In genomic region chr3:105402287-105402801, GRCh38 we compare ENCODE assay signal across 13 cellular contexts. TPM values are rescaled to one million over a fixed set of nuclear protein-coding genes. Genes with fewer than 3 reads are reported as not detected.
DNase-seq lines count a peak whose midpoint lies in the region; ATAC-seq and TF ChIP-seq lines count a peak whose summit lies in the region.
"Had no signal": no experiment of that assay in that cellular context is flagged by ENCODE, and none has a peak within 500 bp of the region (broad histone marks: within the 10 kb centered on the region; RNA-seq: fewer than 3 reads in every experiment).

No MANE protein-coding gene starts in this region.

- H3K9ac ChIP-seq in HUES6 (ENCODE audit: low read length) = no peak overlapping the region

- H3K27me3 Mint-ChIP-seq in T-cell = peaks cover 0 to 2% of the 10 kb centered on the region in 2 donors
- H3K27me3 Mint-ChIP-seq in activated T-cell treated with anti-CD3 and anti-CD28 coated beads, Interleukin-2, amount 50 U/mL, for 24 hours = peaks cover 7% of the 10 kb centered on the region

- H3K9me3 ChIP-seq in HUES6 (ENCODE audit: control insufficient read depth, insufficient read depth, low read depth, low read length) = peaks cover 10% of the 10 kb centered on the region

- peak; percentile 83 for DNase-seq in Caki2 (ENCODE audit: low read depth)
- DNase-seq in astrocyte of the spinal cord (ENCODE audit: low read depth, low spot score) = peak; percentile 73
- peak; percentile 98 for DNase-seq in kidney tubule cell (ENCODE audit: low spot score)
- no peak for DNase-seq in T-cell
- DNase-seq in activated T-cell treated with anti-CD3 and anti-CD28 coated beads, Interleukin-2, amount 50 U/mL, for 24 hours = no peak
- no peak for DNase-seq in DMS79 (lab: John Stamatoyannopoulos, UW)
- no peak for DNase-seq in NCI-H2196 (lab: John Stamatoyannopoulos, UW; ENCODE audit: unreplicated experiment)
- DNase-seq: NCI-H1436, NCI-H748 treated with DMSO at 0.1 percent for 48 hours, nucleus accumbens had no signal

- H3K27ac Mint-ChIP-seq in T-cell = no peak overlapping the region
- no peak overlapping the region for H3K27ac Mint-ChIP-seq in activated T-cell treated with anti-CD3 and anti-CD28 coated beads, Interleukin-2, amount 50 U/mL, for 24 hours

- TF ChIP-seq CTCF in astrocyte of the spinal cord (IDR thresholded peaks at IDR 0.05; ENCODE audit: low read depth, low read length) = no peak

- H3K4me1 ChIP-seq in HUES6 (ENCODE audit: control insufficient read depth, insufficient read depth, low read length) = no peaks in the 10 kb centered on the region; the same call in 1 of the 2 replicates

- H3K36me3 ChIP-seq in HUES6 (ENCODE audit: control insufficient read depth, insufficient read depth, low read length) = peaks cover 4% of the 10 kb centered on the region; the same call in 1 of the 2 replicates

- POLR2A ChIA-PET in T-cell (lab: Charles Lee) = interaction anchor here in 1 of 2 donors (0.7 kb wide), 1 partner anchor 8 kb away, joined by 14 read pairs; no protein-coding TSS in a partner anchor

- CTCF ChIA-PET in T-cell (lab: Charles Lee) = interaction anchor here in 1 of 2 donors (0.8 kb wide), 1 partner anchor 207 kb away, joined by 6 read pairs; no protein-coding TSS in a partner anchor

- H3K4me3 ChIP-seq in HUES6 (ENCODE audit: low read depth, low read length) (no peak overlapping the region), astrocyte of the spinal cord (ENCODE audit: low read depth, low read length) (no peak overlapping the region)

- no peak for ATAC-seq in T-cell (replicated peaks in 1 of 4)
- ATAC-seq: SK-N-SH treated with all-trans-retinoic acid at 6 μM for 48 hours had no signal

- H3K4me1 Mint-ChIP-seq in T-cell = no peaks in the 10 kb centered on the region
- H3K4me1 Mint-ChIP-seq in activated T-cell treated with anti-CD3 and anti-CD28 coated beads, Interleukin-2, amount 50 U/mL, for 24 hours (ENCODE audit: low read depth) = no peaks in the 10 kb centered on the region

- H3K27ac ChIP-seq in HUES6 (ENCODE audit: low read depth, low read length) = 0 out of 2 replicates have a peak overlapping the region, but pooled peaks have one; percentile 36
- H3K27ac ChIP-seq: HL-60 had no signal

- no peak overlapping the region for H3K4me3 Mint-ChIP-seq in T-cell
- no peak overlapping the region for H3K4me3 Mint-ChIP-seq in activated T-cell treated with anti-CD3 and anti-CD28 coated beads, Interleukin-2, amount 50 U/mL, for 24 hours

- peaks cover 7 to 21% (median 9%) of the 10 kb centered on the region in 3 donors for H3K9me3 Mint-ChIP-seq in T-cell
- peaks cover 14% of the 10 kb centered on the region for H3K9me3 Mint-ChIP-seq in activated T-cell treated with anti-CD3 and anti-CD28 coated beads, Interleukin-2, amount 50 U/mL, for 24 hours

- no peaks in the 10 kb centered on the region for H3K27me3 ChIP-seq in HUES6 (ENCODE audit: control insufficient read depth, insufficient read depth, low read length)

- H3K36me3 Mint-ChIP-seq in T-cell = peaks cover 12% of the 10 kb centered on the region
- H3K36me3 Mint-ChIP-seq in activated T-cell treated with anti-CD3 and anti-CD28 coated beads, Interleukin-2, amount 50 U/mL, for 24 hours (ENCODE audit: low read depth) = peaks cover 4% of the 10 kb centered on the region

- in situ Hi-C loops in Caki2 (cut with HindIII; ENCODE audit: low pct_unique_long_range_greater_than_20kb, low sequenced_read_pairs) = no loop called here
- in situ Hi-C loops in astrocyte of the spinal cord (cut with HindIII; ENCODE audit: low sequenced_read_pairs) = no loop called here

RNA-seq across cellular contexts. Expression of gene ALCAM, which starts 35.6 kb away (rescaled TPM):
- 46.9 and 49.9 TPM in 2 replicates for total RNA-seq in Caki2 (2014; rRNA removed; shearing (Covaris generic); ENCODE audit: low replicate concordance)
- 1 to 10 TPM; 3.4 to 6.2 (median 4.6) TPM for total RNA-seq in T-cell

Comparison
In these comparisons a context has a peak if more than half of its experiments do, and no peak if none do; other contexts are left out.
1. DNase-seq: peak in Caki2 (single experiment), astrocyte of the spinal cord (single experiment) and kidney tubule cell (single experiment); none in T-cell (0 of 34), activated T-cell treated with anti-CD3 and anti-CD28 coated beads, Interleukin-2, amount 50 U/mL, for 24 hours (single experiment), DMS79 (single experiment) and NCI-H2196 (single experiment).